19 cellular contexts compared by ENCODE assay signal in the genomic region with DNA sequence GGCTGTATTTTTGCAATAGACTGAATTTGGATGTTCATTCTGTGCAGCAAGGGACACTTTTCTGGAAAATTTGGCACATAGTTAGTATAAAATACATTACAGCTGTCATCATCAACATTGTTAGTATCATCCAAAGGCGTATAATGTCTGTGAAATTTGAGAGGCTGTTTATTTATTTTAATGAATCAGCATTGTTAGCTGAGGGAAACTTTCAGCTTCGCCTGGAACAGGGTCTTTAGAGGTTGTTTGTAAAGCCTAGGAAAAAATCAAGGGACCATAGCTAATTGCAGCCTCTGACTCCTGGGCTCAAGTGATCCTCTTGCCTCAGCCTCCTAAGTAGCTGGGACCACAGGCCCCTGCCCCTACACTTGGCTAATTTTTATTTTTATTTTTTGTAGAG.
DNase-seq lines count a peak whose midpoint lies in the region; ATAC-seq and TF ChIP-seq lines count a peak whose summit lies in the region.
"Had no signal": no experiment of that assay in that cellular context is flagged by ENCODE, and none has a peak within 500 bp of the region (broad histone marks: within the 10 kb centered on the region; RNA-seq: fewer than 3 reads in every experiment).

No MANE protein-coding gene starts in this region.

- no peaks in the 10 kb centered on the region for H3K27me3 Mint-ChIP-seq in activated naive CD8-positive, alpha-beta T cell treated with anti-CD3 and anti-CD28 coated beads, Interleukin-2, amount 50 U/mL, for 24 hours

- no peak for TF ChIP-seq POLR2A in spleen (IDR thresholded peaks at IDR 0.05)

- H3K36me3 Mint-ChIP-seq in activated naive CD8-positive, alpha-beta T cell treated with anti-CD3 and anti-CD28 coated beads, Interleukin-2, amount 50 U/mL, for 24 hours (ENCODE audit: low read depth), result no peaks in the 10 kb centered on the region

- H3K9me3 ChIP-seq in SJCRH30 (replicated peaks), result no peaks in the 10 kb centered on the region
- no peaks in the 10 kb centered on the region for H3K9me3 ChIP-seq in spleen
- H3K9me3 ChIP-seq: ascending aorta, lower lobe of right lung, thoracic aorta had no signal

- H3K27me3 ChIP-seq in SJCRH30 (peaks cover 16% of the 10 kb centered on the region; the same call in 1 of the 2 replicates), H7 (ENCODE audit: control insufficient read depth, insufficient read depth, low read length) (no peaks in the 10 kb centered on the region; the same call in 1 of the 2 replicates), spleen (replicated peaks in 1 of 7) (no peaks in the 10 kb centered on the region)
- H3K27me3 ChIP-seq: ascending aorta had no signal

- H3K4me1 Mint-ChIP-seq in activated naive CD8-positive, alpha-beta T cell treated with anti-CD3 and anti-CD28 coated beads, Interleukin-2, amount 50 U/mL, for 24 hours, result no peaks in the 10 kb centered on the region

- H3K4me3 ChIP-seq in SJCRH30 (no peak overlapping the region), H7 (ENCODE audit: insufficient read depth, low read depth, low read length) (no peak overlapping the region), spleen (no peak overlapping the region)
- H3K4me3 ChIP-seq: ascending aorta, lower lobe of right lung, thoracic aorta had no signal

- H3K4me1 ChIP-seq in SJCRH30 (no peaks in the 10 kb centered on the region), spleen (peaks cover 5 to 42% (median 17%) of the 10 kb centered on the region in 6 donors)
- H3K4me1 ChIP-seq: ascending aorta had no signal

- DNase-seq in NCI-H1105 treated with DMSO at 0.1 percent for 48 hours (lab: John Stamatoyannopoulos, UW) (peak; percentile 32), NCI-H1105 (lab: John Stamatoyannopoulos, UW) (no peak), HCEC 1CT (peak; percentile 70), SJCRH30 (peak; percentile 11 to 36), iris pigment epithelial cell (ENCODE audit: low read depth) (peak; percentile 74), H7 (no peak), spleen (no peak)
- no peak for DNase-seq in activated naive CD8-positive, alpha-beta T cell treated with anti-CD3 and anti-CD28 coated beads, Interleukin-2, amount 50 U/mL, for 24 hours
- DNase-seq: 8988T; activated effector memory CD4-positive, alpha-beta T cell treated with anti-CD3 and anti-CD28 coated beads, Interleukin-2, amount 50 U/mL, for 16 hours; lower lobe of right lung; NCI-H2227 treated with DMSO at 0.1 percent for 48 hours; stimulated activated CD4-positive, alpha-beta T cell treated with anti-CD3 and anti-CD28 coated beads, Interleukin-2, amount 100 ng/mL, for 48 hours; stimulated activated CD8-positive, alpha-beta memory T cell treated with anti-CD3 and anti-CD28 coated beads, Interleukin-4, amount 100 ng/mL, for 48 hours; SW 1271 had no signal

- ATAC-seq in activated naive CD8-positive, alpha-beta T cell treated with anti-CD3 and anti-CD28 coated beads, Interleukin-2, amount 50 U/mL, for 24 hours, result no peak
- ATAC-seq: lower lobe of right lung had no signal

- no peak overlapping the region for H3K4me3 Mint-ChIP-seq in activated naive CD8-positive, alpha-beta T cell treated with anti-CD3 and anti-CD28 coated beads, Interleukin-2, amount 50 U/mL, for 24 hours
- H3K4me3 Mint-ChIP-seq: nephron had no signal

- H3K27ac ChIP-seq in SJCRH30, result no peak overlapping the region
- H3K27ac ChIP-seq in spleen, result no peak overlapping the region
- H3K27ac ChIP-seq: ascending aorta, lower lobe of right lung, thoracic aorta, VCaP had no signal

- intact Hi-C loops in spleen (cut with DNase I; ENCODE audit: low total_unique reads), result no loop called here

- H3K36me3 ChIP-seq in SJCRH30 (no peaks in the 10 kb centered on the region), H7 (replicated peaks; ENCODE audit: control insufficient read depth, insufficient read depth, low read length) (no peaks in the 10 kb centered on the region), spleen (no peaks in the 10 kb centered on the region)
- H3K36me3 ChIP-seq: ascending aorta, lower lobe of right lung, thoracic aorta had no signal

- 71 to 85% (median 77%) methylated on average over 2 of the region's 2 CpGs for WGBS in spleen, 5 donors

- no peak overlapping the region for H3K27ac Mint-ChIP-seq in activated naive CD8-positive, alpha-beta T cell treated with anti-CD3 and anti-CD28 coated beads, Interleukin-2, amount 50 U/mL, for 24 hours

- no peaks in the 10 kb centered on the region for H3K9me3 Mint-ChIP-seq in activated naive CD8-positive, alpha-beta T cell treated with anti-CD3 and anti-CD28 coated beads, Interleukin-2, amount 50 U/mL, for 24 hours
- H3K9me3 Mint-ChIP-seq: nephron had no signal

- TF ChIP-seq CTCF in spleen (IDR thresholded peaks at IDR 0.05 in 8 of 11, conservative IDR thresholded peaks at IDR 0.05 in 3 of 11), result no peak

Comparison
In these comparisons a context has a peak if more than half of its experiments do, and no peak if none do; other contexts are left out.
1. DNase-seq: peak in NCI-H1105 treated with DMSO at 0.1 percent for 48 hours (single experiment), HCEC 1CT (single experiment), SJCRH30 (2 of 2) and iris pigment epithelial cell (single experiment); none in NCI-H1105 (single experiment), H7 (single experiment), activated naive CD8-positive, alpha-beta T cell treated with anti-CD3 and anti-CD28 coated beads, Interleukin-2, amount 50 U/mL, for 24 hours (single experiment) and spleen (single experiment).